In the genomic region with DNA sequence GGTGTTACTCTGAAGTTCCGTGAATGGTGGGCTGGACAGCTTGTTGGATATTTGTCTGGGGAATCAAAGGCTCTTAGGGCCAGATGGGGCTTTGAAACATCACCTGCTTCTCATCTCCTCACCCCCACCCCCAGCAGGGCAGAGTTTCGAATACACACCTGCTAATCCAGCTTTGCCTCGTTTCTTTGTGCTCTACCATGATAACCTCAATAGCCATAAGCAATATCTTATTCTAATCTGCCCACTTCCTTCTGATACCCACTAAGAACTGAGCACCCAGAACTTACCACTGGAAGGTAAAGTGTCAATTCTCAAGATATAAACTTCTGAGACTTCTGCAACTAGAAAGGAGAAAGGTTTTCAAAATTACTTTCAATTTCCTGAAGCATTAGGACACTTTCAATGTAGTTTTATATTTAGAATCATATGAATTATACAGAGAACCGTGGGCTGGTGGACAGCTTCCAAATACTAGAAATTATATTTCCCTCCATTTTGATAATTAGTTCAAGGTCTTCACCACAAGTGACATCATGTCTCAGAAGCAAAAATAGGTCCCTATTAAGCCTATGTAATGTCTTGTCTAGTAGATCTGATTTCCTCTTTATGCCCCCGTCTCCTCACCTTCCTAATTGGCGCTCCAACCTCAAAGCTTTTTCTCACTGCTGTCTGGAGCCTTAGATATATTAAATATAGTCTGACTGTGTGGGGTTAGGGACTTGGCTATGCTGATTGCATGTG, we compare ENCODE assay signal across 9 cellular contexts.
A peak's percentile ranks its signal among the peaks of the same experiment; 100 is the strongest.
DNase-seq lines count a peak whose midpoint lies in the region; ATAC-seq and TF ChIP-seq lines count a peak whose summit lies in the region.
"Had no signal": no experiment of that assay in that cellular context is flagged by ENCODE, and none has a peak within 500 bp of the region (broad histone marks: within the 10 kb centered on the region; RNA-seq: fewer than 3 reads in every experiment).

No MANE protein-coding gene starts in this region.

- H3K79me2 ChIP-seq in PC-9 (ENCODE audit: low read depth) = no peaks in the 10 kb centered on the region

- H3K27ac Mint-ChIP-seq in CD4-positive, alpha-beta memory T cell = peak overlapping the region; percentile 40 to 84 (median 80)

- BruUV-seq in Panc1 (replicated peaks; lab: Mats Ljungman, UMichigan) (no TSS peak), PC-9 (replicated peaks; lab: Mats Ljungman, UMichigan) (no TSS peak)

- no peaks in the 10 kb centered on the region for H3K9me2 ChIP-seq in PC-9 (ENCODE audit: insufficient read depth)

- peak overlapping the region; percentile 57 to 88 (median 70) for H3K4me3 Mint-ChIP-seq in CD4-positive, alpha-beta memory T cell

- H3K36me3 Mint-ChIP-seq in CD4-positive, alpha-beta memory T cell = no peaks in the 10 kb centered on the region

- no peaks in the 10 kb centered on the region for H3K9me3 ChIP-seq in CD4-positive, alpha-beta memory T cell (ENCODE audit: control insufficient read depth in 1 of 2, low read length in 2 of 2)
- H3K9me3 ChIP-seq in Panc1 (ENCODE audit: control insufficient read depth, insufficient read depth, low read depth, low read length) (no peaks in the 10 kb centered on the region), PC-9 (ENCODE audit: insufficient read depth, low read depth) (no peaks in the 10 kb centered on the region)
- H3K9me3 ChIP-seq: upper lobe of right lung had no signal

- peaks cover 26 to 43% (median 33%) of the 10 kb centered on the region in 4 donors for H3K4me1 Mint-ChIP-seq in CD4-positive, alpha-beta memory T cell

- DNase-seq in CD4-positive, alpha-beta memory T cell = peak; percentile 4 to 44 (median 15)
- DNase-seq in Panc1 (ENCODE audit: low read depth, low spot score) (no peak), HUDEP-2 (lab: John Stamatoyannopoulos, UW; ENCODE audit: unreplicated experiment in 76 of 76) (no peak), COLO829 (ENCODE audit: low spot score) (no peak), UCSD-AML1 (lab: John Stamatoyannopoulos, UW; ENCODE audit: unreplicated experiment) (no peak), PC-9 (no peak)
- DNase-seq: upper lobe of right lung had no signal

- H3K27me3 ChIP-seq in CD4-positive, alpha-beta memory T cell (ENCODE audit: insufficient read depth, low read length) = no peaks in the 10 kb centered on the region
- no peaks in the 10 kb centered on the region for H3K27me3 ChIP-seq in Panc1 (ENCODE audit: control insufficient read depth, insufficient read depth, low read length)
- H3K27me3 ChIP-seq in PC-9 (ENCODE audit: insufficient read depth, low read depth) = no peaks in the 10 kb centered on the region
- H3K27me3 ChIP-seq: upper lobe of right lung had no signal

- H3K27ac ChIP-seq in CD4-positive, alpha-beta memory T cell (ENCODE audit: low read depth, low read length) = peak overlapping the region; percentile 34
- H3K27ac ChIP-seq in Panc1 (ENCODE audit: low read length) (peak overlapping the region; percentile 99), PC-9 (no peak overlapping the region)
- H3K27ac ChIP-seq: upper lobe of right lung had no signal

- no peaks in the 10 kb centered on the region for H4K20me1 ChIP-seq in PC-9 (ENCODE audit: insufficient read depth)

- H3K4me3 ChIP-seq in CD4-positive, alpha-beta memory T cell (ENCODE audit: low read length in 2 of 2) = peak overlapping the region in 1 of 2 donors; percentile 30
- H3K4me3 ChIP-seq in Panc1 (ENCODE audit: low read depth in 2 of 2, low read length in 2 of 2) (no peak overlapping the region), PC-9 (no peak overlapping the region)
- H3K4me3 ChIP-seq: upper lobe of right lung had no signal

- no peaks in the 10 kb centered on the region for H3K27me3 Mint-ChIP-seq in CD4-positive, alpha-beta memory T cell

- peak; percentile 47 for ATAC-seq in GM18861 (IDR thresholded peaks at IDR 0.05; ENCODE audit: unreplicated experiment)
- ATAC-seq in HG02885 (IDR thresholded peaks at IDR 0.05; ENCODE audit: poor library complexity, unreplicated experiment) = peak; percentile 64
- ATAC-seq in Panc1 = no peak

- in situ Hi-C loops in Panc1 (cut with HindIII; ENCODE audit: low pct_unique_long_range_greater_than_20kb, low sequenced_read_pairs) = no loop called here

- H3K4me2 ChIP-seq in PC-9 = no peak overlapping the region

- POLR2A ChIA-PET in CD4-positive, alpha-beta memory T cell (lab: Charles Lee; ENCODE audit: partially characterized antibody) = interaction anchor here (1.0 kb wide), 2 partner anchors 59 to 296 kb away, joined by 3 read pairs; a partner anchor contains a TSS
- POLR2A ChIA-PET in Panc1 (lab: Charles Lee) = interaction anchor here (0.6 kb wide), 1 partner anchor 790 kb away, joined by 4 read pairs; no protein-coding TSS in a partner anchor
- POLR2A ChIA-PET in PC-9 (lab: Charles Lee; ENCODE audit: unreplicated experiment) = no interaction called here

- no peaks in the 10 kb centered on the region for H3K36me3 ChIP-seq in CD4-positive, alpha-beta memory T cell (ENCODE audit: insufficient read depth, low read length)
- H3K36me3 ChIP-seq in Panc1 (ENCODE audit: control insufficient read depth, insufficient read depth, low read length) (no peaks in the 10 kb centered on the region), PC-9 (ENCODE audit: low read depth) (no peaks in the 10 kb centered on the region)
- H3K36me3 ChIP-seq: upper lobe of right lung had no signal

- H2AFZ ChIP-seq in PC-9 = no peak overlapping the region

- intact Hi-C loops in CD4-positive, alpha-beta memory T cell (cut with micrococcal nuclease) = loop anchor here (10.0 kb wide), 1 partner anchor 45 kb away; no protein-coding TSS in a partner anchor
- intact Hi-C loops in Panc1 (cut with micrococcal nuclease; ENCODE audit: unreplicated experiment) (no loop called here), PC-9 (cut with micrococcal nuclease; ENCODE audit: unreplicated experiment) (loop anchor here (5.0 to 10.0 kb wide), 3 partner anchors 165 to 855 kb away; a partner anchor contains a TSS)

- peaks cover 32% of the 10 kb centered on the region for H3K4me1 ChIP-seq in CD4-positive, alpha-beta memory T cell (ENCODE audit: insufficient read depth, low read length)
- H3K4me1 ChIP-seq in Panc1 (ENCODE audit: control insufficient read depth, insufficient read depth, low read length) = peaks cover 69% of the 10 kb centered on the region
- peaks cover 32% of the 10 kb centered on the region for H3K4me1 ChIP-seq in PC-9 (replicated peaks; ENCODE audit: insufficient read depth)
- H3K4me1 ChIP-seq: upper lobe of right lung had no signal

- TF ChIP-seq CTCF in Panc1 (IDR thresholded peaks at IDR 0.05) (no peak), PC-9 (conservative IDR thresholded peaks at IDR 0.05) (no peak)

- CTCF ChIA-PET in CD4-positive, alpha-beta memory T cell (lab: Charles Lee; ENCODE audit: partially characterized antibody) = interaction anchor here (1.0 to 4.7 kb wide), 3 partner anchors 10 to 41 kb away, joined by 3 to 19 read pairs (median 3); no protein-coding TSS in a partner anchor
- CTCF ChIA-PET in Panc1 (lab: Charles Lee) = interaction anchor here (0.6 to 0.7 kb wide), 2 partner anchors 59 kb away, joined by 3 to 4 read pairs; no protein-coding TSS in a partner anchor
- CTCF ChIA-PET in PC-9 (lab: Charles Lee) = interaction anchor here (1.0 kb wide), 1 partner anchor 28 kb away, joined by 4 read pairs; no protein-coding TSS in a partner anchor

- no peaks in the 10 kb centered on the region for H3K9me3 Mint-ChIP-seq in CD4-positive, alpha-beta memory T cell

- H3F3A ChIP-seq in PC-9 (ENCODE audit: insufficient read depth, low read depth) = peaks cover 13% of the 10 kb centered on the region; the same call in 1 of the 2 replicates

Comparison
In these comparisons a context has a peak if more than half of its experiments do, and no peak if none do; other contexts are left out.
1. DNase-seq: peak in CD4-positive, alpha-beta memory T cell (5 of 5); none in Panc1 (single experiment), HUDEP-2 (0 of 76), COLO829 (single experiment), UCSD-AML1 (single experiment) and PC-9 (0 of 2).